Comparison of ENCODE assay signal across 19 cellular contexts in the genomic region with DNA sequence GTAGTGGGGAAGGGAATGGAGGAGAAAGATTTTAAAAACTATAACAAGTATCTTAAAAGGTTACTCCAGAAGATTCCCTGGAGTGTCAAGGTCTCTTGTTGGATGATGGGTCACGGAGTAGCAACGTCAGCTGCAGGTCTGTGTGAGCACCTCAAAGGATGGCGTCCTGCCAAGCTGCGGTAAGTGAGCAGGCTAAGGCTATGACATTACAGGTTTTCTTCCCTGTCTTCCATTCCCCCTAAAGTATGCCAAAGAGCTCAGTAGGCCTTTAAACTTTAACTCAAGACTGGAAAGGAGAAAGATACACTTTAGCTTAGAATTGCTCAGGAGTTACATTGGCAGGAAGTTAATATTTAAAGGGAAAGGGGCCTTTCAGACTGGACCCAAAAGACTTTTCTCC. TPM values are rescaled to one million over a fixed set of nuclear protein-coding genes. Genes with fewer than 3 reads are reported as not detected.
DNase-seq lines count a peak whose midpoint lies in the region; ATAC-seq, FAIRE-seq and TF ChIP-seq lines count a peak whose summit lies in the region.
"Had no signal": no experiment of that assay in that cellular context is flagged by ENCODE, and none has a peak within 500 bp of the region (broad histone marks: within the 10 kb centered on the region; RNA-seq: fewer than 3 reads in every experiment).

No MANE protein-coding gene starts in this region.

- peak; percentile 43 for DNase-seq in MCF 10A (ENCODE audit: unreplicated experiment)
- DNase-seq in breast epithelium (ENCODE audit: low spot score in 2 of 2): no peak
- peak; percentile 81 for DNase-seq in RCC 7860 (ENCODE audit: low spot score)
- DNase-seq in epithelial cell of proximal tubule (ENCODE audit: low read depth): peak; percentile 42
- DNase-seq in endodermal cell: no peak
- DNase-seq in GM10248 (ENCODE audit: extremely low spot score): no peak
- DNase-seq in Kasumi-1 (lab: John Stamatoyannopoulos, UW): no peak
- DNase-seq: COR-L47, DND-41, GF-D8, GOT3, NCI-H1417 treated with DMSO at 0.1 percent for 48 hours, NCI-H2081, NCI-H226, NCI-H748 treated with DMSO at 0.1 percent for 48 hours, Right ventricle myocardium superior had no signal

- H3K4me3 ChIP-seq in breast epithelium: no peak overlapping the region
- H3K4me3 ChIP-seq in epithelial cell of proximal tubule (ENCODE audit: low read depth, low read length): no peak overlapping the region
- H3K4me3 ChIP-seq in endodermal cell (ENCODE audit: low read length): no peak overlapping the region

- WGBS in endodermal cell (ENCODE audit: insufficient coverage in 1 of 2, insufficient read length in 1 of 2), 2 experiments: 93 to 100% methylated on average over 1 to 4 of the region's 4 CpGs

- H3K27me3 ChIP-seq in breast epithelium: no peaks in the 10 kb centered on the region
- no peaks in the 10 kb centered on the region for H3K27me3 ChIP-seq in endodermal cell (ENCODE audit: control insufficient read depth, insufficient read depth, low read length, poor library complexity, severe bottlenecking)

- ATAC-seq in HG03521 (IDR thresholded peaks at IDR 0.05; ENCODE audit: unreplicated experiment): no peak

- CTCF ChIA-PET in MCF 10A (lab: Yijun Ruan, JAX) (interaction anchor here (0.6 to 1.6 kb wide), 6 partner anchors 9 to 257 kb away, joined by 3 to 10 read pairs (median 3); no protein-coding TSS in a partner anchor), GM10248 (lab: Yijun Ruan, JAX) (interaction anchor here (0.8 to 1.0 kb wide), 2 partner anchors 13 to 126 kb away, joined by 3 read pairs; no protein-coding TSS in a partner anchor)

- peak; percentile 95 for FAIRE-seq in RCC 7860 (lab: Jason Lieb, UNC)
- FAIRE-seq: GM12892 had no signal

- H3K4me1 ChIP-seq in breast epithelium (no peaks in the 10 kb centered on the region), endodermal cell (ENCODE audit: control insufficient read depth, insufficient read depth, low read length) (no peaks in the 10 kb centered on the region)

- H3K9me3 Mint-ChIP-seq in MCF 10A (ENCODE audit: unreplicated experiment) (no peaks in the 10 kb centered on the region), endodermal cell (no peaks in the 10 kb centered on the region)
- H3K9me3 Mint-ChIP-seq: T-helper 1 cell treated with Interleukin-12 subunit alpha and Interleukin-12 subunit beta and Interleukin-4 antibody, amounts not matched to agents 30 μg/mL and 1 μg/mL, for 36 hours had no signal

- H3K27ac ChIP-seq in breast epithelium (no peak overlapping the region), endodermal cell (ENCODE audit: low read depth, low read length) (no peak overlapping the region)

- H3K4me1 Mint-ChIP-seq in MCF 10A (ENCODE audit: insufficient read depth, unreplicated experiment) (peaks cover 5% of the 10 kb centered on the region), endodermal cell (no peaks in the 10 kb centered on the region)

- H3K27ac Mint-ChIP-seq in MCF 10A (ENCODE audit: low read depth, unreplicated experiment) (no peak overlapping the region), endodermal cell (no peak overlapping the region)
- H3K27ac Mint-ChIP-seq: T-helper 1 cell treated with Interleukin-12 subunit alpha and Interleukin-12 subunit beta and Interleukin-4 antibody, amounts not matched to agents 30 μg/mL and 1 μg/mL, for 36 hours had no signal

- H3K36me3 Mint-ChIP-seq in MCF 10A (ENCODE audit: insufficient read depth, unreplicated experiment) (peaks cover under 1% of the 10 kb centered on the region), endodermal cell (ENCODE audit: low read depth) (no peaks in the 10 kb centered on the region)

- TF ChIP-seq POLR2A in breast epithelium (IDR thresholded peaks at IDR 0.05): no peak

- no TSS peak for BruUV-seq in MCF 10A (replicated peaks; lab: Mats Ljungman, UMichigan)

- H3K27me3 Mint-ChIP-seq in MCF 10A (ENCODE audit: insufficient read depth, unreplicated experiment) (no peaks in the 10 kb centered on the region), endodermal cell (ENCODE audit: insufficient read depth) (no peaks in the 10 kb centered on the region)

- H3K9me3 ChIP-seq in breast epithelium: no peaks in the 10 kb centered on the region
- H3K9me3 ChIP-seq in endodermal cell (ENCODE audit: control insufficient read depth, low read length): no peaks in the 10 kb centered on the region

- no peak for TF ChIP-seq CTCF in MCF 10A (IDR thresholded peaks at IDR 0.05; ENCODE audit: unreplicated experiment)
- no peak for TF ChIP-seq CTCF in breast epithelium (IDR thresholded peaks at IDR 0.05)
- no peak for TF ChIP-seq CTCF in epithelial cell of proximal tubule (conservative IDR thresholded peaks at IDR 0.05; ENCODE audit: low read depth, low read length)
- TF ChIP-seq CTCF in endodermal cell (conservative IDR thresholded peaks at IDR 0.05): no peak
- TF ChIP-seq CTCF in GM10248 (IDR thresholded peaks at IDR 0.05; ENCODE audit: control extremely low read depth, extremely low read depth, low read depth, missing control alignments): no peak

- H3K36me3 ChIP-seq in breast epithelium: no peaks in the 10 kb centered on the region
- H3K36me3 ChIP-seq in endodermal cell (ENCODE audit: control insufficient read depth, insufficient read depth, low read length): no peaks in the 10 kb centered on the region

- H3K4me3 Mint-ChIP-seq in MCF 10A (ENCODE audit: unreplicated experiment) (no peak overlapping the region), endodermal cell (no peak overlapping the region)
- H3K4me3 Mint-ChIP-seq: T-helper 1 cell treated with Interleukin-12 subunit alpha and Interleukin-12 subunit beta and Interleukin-4 antibody, amounts not matched to agents 30 μg/mL and 1 μg/mL, for 36 hours had no signal

- intact Hi-C loops in MCF 10A (cut with micrococcal nuclease) (no loop called here), breast epithelium (cut with DNase I; ENCODE audit: low total_unique reads) (no loop called here)

- no peak overlapping the region for H3K9ac ChIP-seq in endodermal cell (ENCODE audit: extremely low read depth, low read length, poor library complexity, severe bottlenecking)

- POLR2A ChIA-PET in MCF 10A (lab: Yijun Ruan, JAX): interaction anchor here (0.6 to 0.7 kb wide), 2 partner anchors 26 to 714 kb away, joined by 3 read pairs; no protein-coding TSS in a partner anchor
- POLR2A ChIA-PET in GM10248 (lab: Yijun Ruan, JAX): no interaction called here

RNA-seq across cellular contexts. Expression of a gene that starts 17.5 kb away (rescaled TPM):
- 34.3 and 61.6 TPM in 2 replicates for total RNA-seq in MCF 10A (2022)
- total RNA-seq in breast epithelium: 10 to 100 TPM; 14.5 to 52.0 (median 24.3) TPM
- 6.4 and 31.4 TPM in 2 replicates for total RNA-seq in epithelial cell of proximal tubule
- total RNA-seq in endodermal cell: 10 to 100 TPM; 25.8 to 39.8 TPM
- 15.1 TPM for polyA plus RNA-seq in endodermal cell (2013, experiment 1 of 2)
- 15.4 TPM for polyA plus RNA-seq in endodermal cell (2013, experiment 2 of 2)

Comparison
In these comparisons a context has a peak if more than half of its experiments do, and no peak if none do; other contexts are left out.
1. DNase-seq: peak in MCF 10A (single experiment), RCC 7860 (single experiment) and epithelial cell of proximal tubule (single experiment); none in breast epithelium (0 of 2), endodermal cell (single experiment), GM10248 (single experiment) and Kasumi-1 (0 of 2).